ENCODE assay signal across 15 cellular contexts in the genomic region with DNA sequence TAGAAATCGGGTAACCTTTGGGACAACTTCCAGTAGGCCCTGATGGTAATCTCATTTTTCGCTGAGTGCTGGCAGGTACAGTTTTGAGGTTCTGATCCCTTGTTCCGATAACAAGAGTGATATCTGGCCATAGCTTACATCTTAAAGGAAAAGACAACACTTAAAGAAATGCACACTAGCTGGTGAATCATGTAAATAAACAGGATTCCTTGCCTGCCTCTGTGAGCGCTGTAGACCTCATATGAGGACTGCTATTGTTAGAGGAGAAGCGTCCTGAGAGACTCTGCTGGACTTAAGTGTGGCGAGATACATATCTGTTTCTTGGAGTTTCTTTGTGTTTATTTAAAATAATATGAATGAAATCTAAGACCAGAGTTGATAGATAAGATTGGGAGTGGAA.
DNase-seq lines count a peak whose midpoint lies in the region; ATAC-seq and TF ChIP-seq lines count a peak whose summit lies in the region.
"Had no signal": no experiment of that assay in that cellular context is flagged by ENCODE, and none has a peak within 500 bp of the region (broad histone marks: within the 10 kb centered on the region; RNA-seq: fewer than 3 reads in every experiment).

No MANE protein-coding gene starts in this region.

- no peaks in the 10 kb centered on the region for H3K27me3 Mint-ChIP-seq in natural killer cell (ENCODE audit: low read depth in 2 of 2)
- H3K27me3 Mint-ChIP-seq in natural killer cell treated with Interleukin-12 subunit alpha and Interleukin-12 subunit beta and Interleukin-15 and Interleukin-18, amount 100 ng/mL, for 72 hours = no peaks in the 10 kb centered on the region
- peaks cover 25% of the 10 kb centered on the region for H3K27me3 Mint-ChIP-seq in brain
- peaks cover 53% of the 10 kb centered on the region for H3K27me3 Mint-ChIP-seq in activated T-cell treated with anti-CD3 and anti-CD28 coated beads, Interleukin-2, amount 50 U/mL, for 72 hours (ENCODE audit: low read depth)

- no peaks in the 10 kb centered on the region for H3K9me3 Mint-ChIP-seq in natural killer cell
- H3K9me3 Mint-ChIP-seq in natural killer cell treated with Interleukin-12 subunit alpha and Interleukin-12 subunit beta and Interleukin-15 and Interleukin-18, amount 100 ng/mL, for 72 hours = no peaks in the 10 kb centered on the region
- H3K9me3 Mint-ChIP-seq in brain = no peaks in the 10 kb centered on the region
- no peaks in the 10 kb centered on the region for H3K9me3 Mint-ChIP-seq in activated T-cell treated with anti-CD3 and anti-CD28 coated beads, Interleukin-2, amount 50 U/mL, for 72 hours
- H3K9me3 Mint-ChIP-seq: naive thymus-derived CD8-positive, alpha-beta T cell had no signal

- no peaks in the 10 kb centered on the region for H3K79me2 ChIP-seq in mesendoderm (ENCODE audit: control insufficient read depth, insufficient read depth, low read length)

- TF ChIP-seq CTCF in natural killer cell (IDR thresholded peaks at IDR 0.05) (no peak), brain (conservative IDR thresholded peaks at IDR 0.05) (no peak), A673 (conservative IDR thresholded peaks at IDR 0.05; ENCODE audit: low read depth, low read length) (no peak)

- H3K4me1 Mint-ChIP-seq in natural killer cell (peaks cover 45 to 48% of the 10 kb centered on the region in 2 donors), brain (peaks cover 54% of the 10 kb centered on the region)
- H3K4me1 Mint-ChIP-seq in natural killer cell treated with Interleukin-12 subunit alpha and Interleukin-12 subunit beta and Interleukin-15 and Interleukin-18, amount 100 ng/mL, for 72 hours (ENCODE audit: low read depth in 2 of 2) = peaks cover 34 to 36% of the 10 kb centered on the region in 2 donors
- peaks cover 21% of the 10 kb centered on the region for H3K4me1 Mint-ChIP-seq in activated T-cell treated with anti-CD3 and anti-CD28 coated beads, Interleukin-2, amount 50 U/mL, for 72 hours (ENCODE audit: low read depth)

- no peak overlapping the region for H2BK5ac ChIP-seq in mesendoderm (ENCODE audit: low read length)

- H3K23ac ChIP-seq in mesendoderm (ENCODE audit: low read length) = no peak overlapping the region

- POLR2A ChIA-PET in A673 (lab: Charles Lee; ENCODE audit: low non-redundant PET) = interaction anchor here (0.6 kb wide), 1 partner anchor 485 kb away, joined by 7 read pairs; no protein-coding TSS in a partner anchor

- H3K4me3 Mint-ChIP-seq in natural killer cell = no peak overlapping the region
- H3K4me3 Mint-ChIP-seq in natural killer cell treated with Interleukin-12 subunit alpha and Interleukin-12 subunit beta and Interleukin-15 and Interleukin-18, amount 100 ng/mL, for 72 hours = no peak overlapping the region
- H3K4me3 Mint-ChIP-seq in brain = peak overlapping the region; percentile 7 to 94 (median 82)
- H3K4me3 Mint-ChIP-seq in activated T-cell treated with anti-CD3 and anti-CD28 coated beads, Interleukin-2, amount 50 U/mL, for 72 hours = no peak overlapping the region

- intact Hi-C loops in natural killer cell (cut with micrococcal nuclease) (loop anchor here (5.0 to 10.0 kb wide), 3 partner anchors 33 to 355 kb away; partner anchors contain the start of gene GRSF1), A673 (cut with micrococcal nuclease; ENCODE audit: unreplicated experiment) (loop anchor here (5.0 to 10.0 kb wide), 2 partner anchors 365 to 523 kb away; no protein-coding TSS in a partner anchor)

- H3K4me2 ChIP-seq in mesendoderm (ENCODE audit: low read length) = no peak overlapping the region

- no peak for DNase-seq in natural killer cell
- DNase-seq in natural killer cell treated with Interleukin-12 subunit alpha and Interleukin-12 subunit beta and Interleukin-15 and Interleukin-18, amount 100 ng/mL, for 72 hours (ENCODE audit: low spot score) = no peak
- DNase-seq in mesendoderm = peak; percentile 8
- DNase-seq in activated T-cell treated with anti-CD3 and anti-CD28 coated beads, Interleukin-2, amount 50 U/mL, for 72 hours = no peak
- DNase-seq in A673 (ENCODE audit: low spot score) = no peak
- no peak for DNase-seq in AG08395 (ENCODE audit: low spot score)
- no peak for DNase-seq in KBM-7
- DNase-seq: activated T-cell treated with anti-CD3 and anti-CD28 coated beads, Interleukin-2, amount 50 U/mL, for 48 hours; NCI-H1436 treated with DMSO at 0.1 percent for 48 hours; NCI-H774; upper lobe of right lung had no signal

- H3K27me3 ChIP-seq in mesendoderm (ENCODE audit: insufficient read depth, low read length, poor library complexity) = peaks cover 2% of the 10 kb centered on the region
- H3K27me3 ChIP-seq in A673 (replicated peaks; ENCODE audit: insufficient read depth, low read depth, low read length, poor library complexity) = peaks cover 5% of the 10 kb centered on the region

- H4K8ac ChIP-seq in mesendoderm (ENCODE audit: low read depth, low read length) = no peak overlapping the region

- H3K36me3 Mint-ChIP-seq in natural killer cell = no peaks in the 10 kb centered on the region
- H3K36me3 Mint-ChIP-seq in natural killer cell treated with Interleukin-12 subunit alpha and Interleukin-12 subunit beta and Interleukin-15 and Interleukin-18, amount 100 ng/mL, for 72 hours = no peaks in the 10 kb centered on the region
- H3K36me3 Mint-ChIP-seq in brain = no peaks in the 10 kb centered on the region
- peaks cover 0 to 4% of the 10 kb centered on the region in 2 donors for H3K36me3 Mint-ChIP-seq in activated T-cell treated with anti-CD3 and anti-CD28 coated beads, Interleukin-2, amount 50 U/mL, for 72 hours (ENCODE audit: insufficient read depth in 2 of 2)
- H3K36me3 Mint-ChIP-seq: naive thymus-derived CD8-positive, alpha-beta T cell had no signal

- CTCF ChIA-PET in A673 (lab: Charles Lee) = no interaction called here

- no peak overlapping the region for H3K4ac ChIP-seq in mesendoderm (ENCODE audit: low read depth, low read length)

- H3K9ac ChIP-seq in mesendoderm (ENCODE audit: low read length) = no peak overlapping the region

- H3K18ac ChIP-seq in mesendoderm (ENCODE audit: low read length) = no peak overlapping the region

- H3K27ac ChIP-seq in mesendoderm (ENCODE audit: low read depth, low read length) = no peak overlapping the region
- no peak overlapping the region for H3K27ac ChIP-seq in A673 (ENCODE audit: low read depth, low read length, poor library complexity, severe bottlenecking)
- H3K27ac ChIP-seq: breast epithelium had no signal

- no peaks in the 10 kb centered on the region for H3K36me3 ChIP-seq in mesendoderm (ENCODE audit: control insufficient read depth, insufficient read depth, low read length)
- no peaks in the 10 kb centered on the region for H3K36me3 ChIP-seq in A673 (ENCODE audit: insufficient read depth, low read length, poor library complexity, severe bottlenecking)
- H3K36me3 ChIP-seq: breast epithelium, upper lobe of right lung had no signal

- peak overlapping the region; percentile 88 to 95 for H3K27ac Mint-ChIP-seq in natural killer cell
- peak overlapping the region in 1 of 2 donors; percentile 91 for H3K27ac Mint-ChIP-seq in natural killer cell treated with Interleukin-12 subunit alpha and Interleukin-12 subunit beta and Interleukin-15 and Interleukin-18, amount 100 ng/mL, for 72 hours
- peak overlapping the region in 3 of 5 experiments; percentile 68 to 94 (median 91) for H3K27ac Mint-ChIP-seq in brain
- no peak overlapping the region for H3K27ac Mint-ChIP-seq in activated T-cell treated with anti-CD3 and anti-CD28 coated beads, Interleukin-2, amount 50 U/mL, for 72 hours

- no peaks in the 10 kb centered on the region for H3K9me3 ChIP-seq in A673 (ENCODE audit: low read depth, low read length, poor library complexity, severe bottlenecking)
- H3K9me3 ChIP-seq: breast epithelium, upper lobe of right lung had no signal

- no peak overlapping the region for H3K56ac ChIP-seq in mesendoderm (ENCODE audit: low read length)

- H2BK120ac ChIP-seq in mesendoderm (ENCODE audit: low read depth, low read length) = no peak overlapping the region

- in situ Hi-C loops in KBM-7 (cut with MboI; ENCODE audit: low pct_unique_long_range_greater_than_20kb, low sequenced_read_pairs) = no loop called here

- no CpG with 5 or more reads among the region's 6 CpGs for WGBS in mesendoderm (ENCODE audit: extremely low coverage, insufficient coverage, low lambda C conversion rate)

- H3K4me3 ChIP-seq in mesendoderm (ENCODE audit: low read length) = no peak overlapping the region
- H3K4me3 ChIP-seq in A673 (ENCODE audit: low read depth, low read length, poor library complexity, severe bottlenecking) = no peak overlapping the region
- H3K4me3 ChIP-seq: breast epithelium had no signal

- H3K4me1 ChIP-seq in mesendoderm (ENCODE audit: control insufficient read depth, low read depth, low read length) = peaks cover 1% of the 10 kb centered on the region
- H3K4me1 ChIP-seq in A673 (ENCODE audit: insufficient read depth, low read length, poor library complexity, severe bottlenecking) = no peaks in the 10 kb centered on the region
- H3K4me1 ChIP-seq: breast epithelium had no signal

- ATAC-seq in natural killer cell = no peak
- no peak for ATAC-seq in natural killer cell treated with Interleukin-12 subunit alpha and Interleukin-12 subunit beta and Interleukin-15 and Interleukin-18, amount 100 ng/mL, for 72 hours
- no peak for ATAC-seq in activated T-cell treated with anti-CD3 and anti-CD28 coated beads, Interleukin-2, amount 50 U/mL, for 72 hours (replicated peaks in 1 of 2)
- ATAC-seq: activated CD4-positive, CD25-positive, alpha-beta regulatory T cell treated with anti-CD3 and anti-CD28 coated beads, Interleukin-2, amount 50 U/mL, for 24 hours; naive thymus-derived CD8-positive, alpha-beta T cell; upper lobe of right lung had no signal

- no peak overlapping the region for H4K5ac ChIP-seq in mesendoderm (ENCODE audit: low read length)

- H2AK5ac ChIP-seq in mesendoderm (ENCODE audit: low read length) = no peak overlapping the region

- H3K79me1 ChIP-seq in mesendoderm (ENCODE audit: low read length) = no peaks in the 10 kb centered on the region

- BruUV-seq in A673 (replicated peaks; lab: Mats Ljungman, UMichigan) = no TSS peak

- H2BK15ac ChIP-seq in mesendoderm (replicated peaks; ENCODE audit: low read depth) = no peak overlapping the region

Comparison
In these comparisons a context has a peak if more than half of its experiments do, and no peak if none do; other contexts are left out.
1. H3K4me3 Mint-ChIP-seq: peak in brain (5 of 5); none in natural killer cell (single experiment), natural killer cell treated with Interleukin-12 subunit alpha and Interleukin-12 subunit beta and Interleukin-15 and Interleukin-18, amount 100 ng/mL, for 72 hours (single experiment) and activated T-cell treated with anti-CD3 and anti-CD28 coated beads, Interleukin-2, amount 50 U/mL, for 72 hours (0 of 2).